ENCODE assay signal across 9 cellular contexts in genomic region chr16:75148311-75149195, GRCh38. TPM values are rescaled to one million over a fixed set of nuclear protein-coding genes. Genes with fewer than 3 reads are reported as not detected.
DNase-seq lines count a peak whose midpoint lies in the region; ATAC-seq, FAIRE-seq and TF ChIP-seq lines count a peak whose summit lies in the region.
"Had no signal": no experiment of that assay in that cellular context is flagged by ENCODE, and none has a peak within 500 bp of the region (broad histone marks: within the 10 kb centered on the region; RNA-seq: fewer than 3 reads in every experiment).

Gene ZFP1 (plus strand): TSS chr16:75148524. CDS start chr16:75152952, 4,428 bp downstream.

- TF ChIP-seq CTCF in keratinocyte (optimal IDR thresholded peaks at IDR 0.05 in 1 of 3, IDR thresholded peaks at IDR 0.05 in 1 of 3, conservative IDR thresholded peaks at IDR 0.05 in 1 of 3; ENCODE audit: extremely low read depth in 1 of 3, insufficient read depth in 2 of 3, low read length in 3 of 3) = no peak

- H2AFZ ChIP-seq in keratinocyte (ENCODE audit: control insufficient read depth, low read length) = peak within 1 kb of the TSS; percentile 97

- H3K9ac ChIP-seq in keratinocyte (ENCODE audit: control insufficient read depth, extremely low read depth, insufficient read depth, low read length) = peak within 1 kb of the TSS; percentile 93

- peak within 1 kb of the TSS; percentile 87 to 97 (median 95) for H3K4me3 ChIP-seq in keratinocyte (ENCODE audit: control insufficient read depth in 2 of 3, extremely low read depth in 1 of 3, insufficient read depth in 2 of 3, low read depth in 1 of 3, low read length in 3 of 3)

- H3K27ac Mint-ChIP-seq in central memory CD8-positive, alpha-beta T cell (ENCODE audit: low read depth) = peak within 1 kb of the TSS; percentile 73

- H3K79me2 ChIP-seq in keratinocyte (ENCODE audit: control insufficient read depth, insufficient read depth, low read length) = peaks cover 22% of the 10 kb centered on the region

- peak within 1 kb of the TSS; percentile 89 for H3K27ac ChIP-seq in keratinocyte (ENCODE audit: control insufficient read depth, insufficient read depth, low read length)

- peak; percentile 72 for TF ChIP-seq POLR2A in GM19193 (IDR thresholded peaks at IDR 0.05; ENCODE audit: extremely low read depth, insufficient read depth, insufficient read length)

- peaks cover 11% of the 10 kb centered on the region for H3K36me3 Mint-ChIP-seq in central memory CD8-positive, alpha-beta T cell (ENCODE audit: insufficient read depth)

- H3K4me2 ChIP-seq in keratinocyte (ENCODE audit: control insufficient read depth, extremely low read depth, insufficient read depth, low read depth, low read length) = peak within 1 kb of the TSS; percentile 86

- H3K27me3 Mint-ChIP-seq in central memory CD8-positive, alpha-beta T cell = no peaks in the 10 kb centered on the region

- H3K9me3 Mint-ChIP-seq in central memory CD8-positive, alpha-beta T cell = peaks cover 19% of the 10 kb centered on the region

- H4K20me1 ChIP-seq in keratinocyte (ENCODE audit: control insufficient read depth, extremely low read depth, insufficient read depth, low read length) = no peaks in the 10 kb centered on the region

- dilution Hi-C loops in keratinocyte (cut with MboI; ENCODE audit: extremely low pct_ligation_motif_present, low sequenced_read_pairs) = no loop called here

- H3K9me1 ChIP-seq in keratinocyte (ENCODE audit: control insufficient read depth, extremely low read depth, insufficient read depth, low read length) = no peaks in the 10 kb centered on the region

- no peaks in the 10 kb centered on the region for H3K27me3 ChIP-seq in keratinocyte (ENCODE audit: control insufficient read depth, extremely low read depth, insufficient read depth, low read length)

- H3K36me3 ChIP-seq in keratinocyte (ENCODE audit: control insufficient read depth in 2 of 2, extremely low read depth in 1 of 2, insufficient read depth in 2 of 2, low read length in 2 of 2) = no peaks in the 10 kb centered on the region

- DNase-seq in Ammon's horn (ENCODE audit: low spot score) (peak; percentile 93), NCI-H460 (ENCODE audit: extremely low read depth, low read depth) (peak; percentile 93), keratinocyte (ENCODE audit: low read depth, low spot score) (peak; percentile 28)
- peak; percentile 86 to 90 for DNase-seq in central memory CD8-positive, alpha-beta T cell (ENCODE audit: low spot score in 2 of 2)
- peak; percentile 92 to 94 (median 92) for DNase-seq in stimulated activated CD4-positive, alpha-beta T cell treated with anti-CD3 and anti-CD28 coated beads, Interleukin-12 subunit alpha, Interleukin-12 subunit beta, amount 100 ng/mL, for 48 hours (ENCODE audit: low read depth in 2 of 3, low spot score in 1 of 3)

- peak; percentile 83 for ATAC-seq in HG03432 (IDR thresholded peaks at IDR 0.05; ENCODE audit: unreplicated experiment)
- ATAC-seq in activated CD4-positive, CD25-positive, alpha-beta regulatory T cell treated with anti-CD3 and anti-CD28 coated beads, Interleukin-2, amount 50 U/mL, for 24 hours = peak; percentile 93 to 94
- peak; percentile 92 for ATAC-seq in central memory CD8-positive, alpha-beta T cell (replicated peaks; ENCODE audit: extremely low read depth, poor library complexity, severe bottlenecking)

- H3K4me3 Mint-ChIP-seq in central memory CD8-positive, alpha-beta T cell = peak within 1 kb of the TSS; percentile 82

- H3K9me3 ChIP-seq in keratinocyte (ENCODE audit: control insufficient read depth, low read depth, low read length) = no peaks in the 10 kb centered on the region

- no peak for FAIRE-seq in keratinocyte (lab: Jason Lieb, UNC)
- FAIRE-seq: islet of Langerhans had no signal

- H3K4me1 ChIP-seq in keratinocyte (ENCODE audit: control insufficient read depth, extremely low read depth, insufficient read depth, low read length) = peaks cover 7% of the 10 kb centered on the region

- H3K4me1 Mint-ChIP-seq in central memory CD8-positive, alpha-beta T cell = peaks cover 17% of the 10 kb centered on the region

RNA-seq across cellular contexts. Expression of gene ZFP1, which starts in this region (rescaled TPM):
- 17.4 and 18.5 TPM in 2 replicates for total RNA-seq in NCI-H460 (2014; rRNA removed; shearing (Covaris generic))
- polyA plus RNA-seq in NCI-H460 (2014; cell fraction: nucleus; rRNA removed) = 5.7 and 8.7 TPM in 2 replicates
- polyA plus RNA-seq in keratinocyte = 4.7 to 8.6 TPM (median 6.7 TPM) in 3 replicates
- 3.4 TPM for polyA plus RNA-seq in keratinocyte (2011; ENCODE audit: low read depth)
- polyA plus RNA-seq in keratinocyte (2011; cell fraction: cytosol; rRNA removed) = 3.6 and 6.3 TPM in 2 replicates
- 5.0 and 5.4 TPM in 2 replicates for polyA plus RNA-seq in keratinocyte (2011; cell fraction: nucleus; rRNA removed)
- 3.0 and 6.5 TPM in 2 replicates for polyA plus RNA-seq in keratinocyte (2012; ENCODE audit: low replicate concordance)
- polyA minus RNA-seq in keratinocyte = 3.5 to 7.3 TPM (median 4.5 TPM) in 3 replicates
- 15.5 TPM for polyA minus RNA-seq in keratinocyte (2011; cell fraction: cytosol; rRNA and poly(A)+ RNA removed)
- polyA minus RNA-seq in keratinocyte (2011; cell fraction: nucleus; rRNA and poly(A)+ RNA removed) = 5.4 and 9.1 TPM in 2 replicates

Comparison
In these comparisons a context has a peak if more than half of its experiments do, and no peak if none do; other contexts are left out.
1. Peak in every context shown above with its lines: DNase-seq, ATAC-seq, H3K4me3 ChIP-seq and H3K27ac ChIP-seq.
2. DNase-seq: peak in every context shown above with its lines; median percentile 93 in Ammon's horn; 93 in NCI-H460; 92 in stimulated activated CD4-positive, alpha-beta T cell treated with anti-CD3 and anti-CD28 coated beads, Interleukin-12 subunit alpha, Interleukin-12 subunit beta, amount 100 ng/mL, for 48 hours; 88 in central memory CD8-positive, alpha-beta T cell; 28 in keratinocyte.